Comparison of ENCODE assay signal across 25 cellular contexts in the genomic region with DNA sequence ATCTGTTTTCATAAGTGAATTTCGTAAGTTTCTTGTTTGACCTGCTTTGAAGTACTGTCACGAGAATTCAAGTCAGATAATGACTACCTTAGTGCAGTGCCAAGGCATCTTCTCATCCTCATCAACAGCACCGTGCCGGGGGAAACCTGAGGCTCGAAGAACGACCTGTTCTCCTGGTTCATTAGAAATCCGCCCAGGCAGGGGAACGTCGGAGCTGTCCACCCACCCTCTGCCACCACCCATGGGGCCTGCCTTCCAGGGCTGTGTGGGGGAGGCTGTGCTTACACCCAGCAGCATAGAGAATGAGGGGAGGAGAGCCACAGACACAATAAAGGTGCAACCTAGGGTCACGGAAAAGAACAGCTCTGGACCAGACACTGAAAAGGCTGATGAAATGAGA.
"Had no signal": no experiment of that assay in that cellular context is flagged by ENCODE, and none has a peak within 500 bp of the region (broad histone marks: within the 10 kb centered on the region; RNA-seq: fewer than 3 reads in every experiment).

No MANE protein-coding gene starts in this region.

- H3K4me1 ChIP-seq: right lobe of liver, tibial artery, uterus had no signal

- H3K9me3 ChIP-seq: ovary, right lobe of liver, tibial artery, uterus had no signal

- H3K27ac ChIP-seq: ovary, right lobe of liver, tibial artery, uterus had no signal

- H3K36me3 Mint-ChIP-seq: stimulated activated effector memory CD8-positive, alpha-beta T cell treated with anti-CD3 and anti-CD28 coated beads, Interleukin-12 subunit alpha, Interleukin-12 subunit beta, amount 100 ng/mL, for 72 hours had no signal

- H3K36me3 ChIP-seq: ovary, right lobe of liver, uterus had no signal

- H3K27ac Mint-ChIP-seq: activated CD4-positive, alpha-beta T cell treated with anti-CD3 and anti-CD28 coated beads, Interleukin-2, amount 10 ng/mL, durations not matched to agents 24 days and 14 days; activated CD8-positive, alpha-beta memory T cell treated with anti-CD3 and anti-CD28 coated beads, Interleukin-2, amount 10 ng/mL, durations not matched to agents 7 days and 5 days; activated CD8-positive, alpha-beta T cell treated with anti-CD3 and anti-CD28 coated beads for 36 hours; effector memory CD8-positive, alpha-beta T cell; stimulated activated effector memory CD8-positive, alpha-beta T cell treated with anti-CD3 and anti-CD28 coated beads, Interleukin-12 subunit alpha, Interleukin-12 subunit beta, amount 100 ng/mL, for 72 hours; stimulated activated naive CD8-positive, alpha-beta T cell treated with anti-CD3 and anti-CD28 coated beads, Interleukin-15, amount 100 ng/mL, for 72 hours had no signal

- H3K4me3 Mint-ChIP-seq: activated CD4-positive, alpha-beta T cell treated with anti-CD3 and anti-CD28 coated beads, Interleukin-2, amount 10 ng/mL, durations not matched to agents 24 days and 14 days; activated CD8-positive, alpha-beta memory T cell treated with anti-CD3 and anti-CD28 coated beads, Interleukin-2, amount 10 ng/mL, durations not matched to agents 7 days and 5 days; activated CD8-positive, alpha-beta T cell treated with anti-CD3 and anti-CD28 coated beads for 36 hours; central memory CD8-positive, alpha-beta T cell; effector memory CD8-positive, alpha-beta T cell; stimulated activated effector memory CD8-positive, alpha-beta T cell treated with anti-CD3 and anti-CD28 coated beads, Interleukin-12 subunit alpha, Interleukin-12 subunit beta, amount 100 ng/mL, for 72 hours; stimulated activated naive CD8-positive, alpha-beta T cell treated with anti-CD3 and anti-CD28 coated beads, Interleukin-15, amount 100 ng/mL, for 72 hours; T-helper 17 cell had no signal

- H3K27me3 Mint-ChIP-seq: activated CD4-positive, alpha-beta T cell treated with anti-CD3 and anti-CD28 coated beads, Interleukin-2, amount 10 ng/mL, durations not matched to agents 24 days and 14 days; activated CD8-positive, alpha-beta memory T cell treated with anti-CD3 and anti-CD28 coated beads, Interleukin-2, amount 10 ng/mL, durations not matched to agents 7 days and 5 days; activated CD8-positive, alpha-beta T cell treated with anti-CD3 and anti-CD28 coated beads for 36 hours; central memory CD8-positive, alpha-beta T cell; effector memory CD8-positive, alpha-beta T cell; stimulated activated naive CD8-positive, alpha-beta T cell treated with anti-CD3 and anti-CD28 coated beads, Interleukin-15, amount 100 ng/mL, for 72 hours; T-helper 17 cell had no signal

- DNase-seq: activated CD4-positive, alpha-beta T cell treated with anti-CD3 and anti-CD28 coated beads, Interleukin-2, amount 10 ng/mL, durations not matched to agents 24 days and 14 days; activated CD8-positive, alpha-beta memory T cell treated with anti-CD3 and anti-CD28 coated beads, Interleukin-2, amount 10 ng/mL, durations not matched to agents 7 days and 5 days; activated CD8-positive, alpha-beta T cell treated with anti-CD3 and anti-CD28 coated beads for 36 hours; activated gamma-delta T cell; activated naive CD4-positive, alpha-beta T cell treated with anti-CD3 and anti-CD28 coated beads, Interleukin-2, amount 50 U/mL, for 16 hours; activated T-cell treated with anti-CD3 and anti-CD28 coated beads for 4 hours; effector memory CD8-positive, alpha-beta T cell; islet precursor cell; naive B cell; stimulated activated CD4-positive, alpha-beta T cell treated with anti-CD3 and anti-CD28 coated beads, Interleukin-2, amount 100 ng/mL, for 24 hours; stimulated activated naive CD8-positive, alpha-beta T cell treated with anti-CD3 and anti-CD28 coated beads, Interleukin-15, amount 100 ng/mL, for 72 hours; SW 1271; T-helper 17 cell; tibial artery; uterus had no signal

- H3K4me3 ChIP-seq: lung, ovary, right lobe of liver, skin epidermis, tibial artery, uterus had no signal

- ATAC-seq: activated CD4-positive, CD25-positive, alpha-beta regulatory T cell treated with anti-CD3 and anti-CD28 coated beads, Interleukin-2, amount 50 U/mL, for 24 hours; activated CD8-positive, alpha-beta memory T cell treated with anti-CD3 and anti-CD28 coated beads, Interleukin-2, amount 10 ng/mL, durations not matched to agents 7 days and 5 days; activated CD8-positive, alpha-beta T cell treated with anti-CD3 and anti-CD28 coated beads for 36 hours; effector memory CD8-positive, alpha-beta T cell; esophagus mucosa; left lobe of liver; right lobe of liver; stimulated activated effector memory CD8-positive, alpha-beta T cell treated with anti-CD3 and anti-CD28 coated beads, Interleukin-12 subunit alpha, Interleukin-12 subunit beta, amount 100 ng/mL, for 72 hours; stimulated activated naive CD8-positive, alpha-beta T cell treated with anti-CD3 and anti-CD28 coated beads, Interleukin-15, amount 100 ng/mL, for 72 hours; T-helper 17 cell had no signal

- H3K9me3 Mint-ChIP-seq: central memory CD8-positive, alpha-beta T cell; effector memory CD8-positive, alpha-beta T cell; neural crest cell; stimulated activated effector memory CD8-positive, alpha-beta T cell treated with anti-CD3 and anti-CD28 coated beads, Interleukin-12 subunit alpha, Interleukin-12 subunit beta, amount 100 ng/mL, for 72 hours had no signal

- H3K27me3 ChIP-seq: ovary, right lobe of liver, tibial artery, uterus had no signal
